3 cellular contexts compared by ENCODE assay signal in genomic region chr7:129210256-129210988, GRCh38.
TF ChIP-seq lines count a peak whose summit lies in the region.

No MANE protein-coding gene starts in this region.

TF ChIP-seq in A549, 52 proteins besides CTCF, POLR2A, EP300 and RAD21:
- TF ChIP-seq ZC3H11A (IDR thresholded peaks at IDR 0.05) (no peak), CEBPB (IDR thresholded peaks at IDR 0.05) (no peak), SMC3 (IDR thresholded peaks at IDR 0.05) (peak; percentile 64), ZSCAN20 (CRISPR knock-in tag; IDR thresholded peaks at IDR 0.05) (no peak), SREBF2 (IDR thresholded peaks at IDR 0.05) (no peak), E2F6 (IDR thresholded peaks at IDR 0.05; ENCODE audit: borderline replicate concordance, low read depth) (no peak)

TF ChIP-seq in GM12891, 5 proteins besides CTCF, POLR2A, EP300 and RAD21:
- TF ChIP-seq TAF1 (IDR thresholded peaks at IDR 0.05; ENCODE audit: low read depth, low read length) (no peak), PAX5 (IDR thresholded peaks at IDR 0.05; ENCODE audit: insufficient read depth, low read length, severe bottlenecking) (no peak), POU2F2 (IDR thresholded peaks at IDR 0.05; ENCODE audit: low read depth, low read length) (no peak), SPI1 (IDR thresholded peaks at IDR 0.05; ENCODE audit: low read depth, low read length) (no peak), POLR2AphosphoS5 (IDR thresholded peaks at IDR 0.05; ENCODE audit: low read depth, low read length) (no peak)

TF ChIP-seq in GM12878, 131 proteins besides CTCF, POLR2A, EP300 and RAD21:
- TF ChIP-seq RB1 (IDR thresholded peaks at IDR 0.05; ENCODE audit: borderline replicate concordance), result 0 out of 2 replicates have a peak, but pooled peaks have one; percentile 58
- 0 out of 2 replicates have a peak, but pooled peaks have one; percentile 35 for TF ChIP-seq TCF12 (IDR thresholded peaks at IDR 0.05; ENCODE audit: low read depth, low read length)
- no peak for TF ChIP-seq CBX3 (IDR thresholded peaks at IDR 0.05; ENCODE audit: borderline replicate concordance, low read depth)
- no peak for TF ChIP-seq CEBPZ (IDR thresholded peaks at IDR 0.05; ENCODE audit: low read depth, low read length)
- TF ChIP-seq IRF4 (IDR thresholded peaks at IDR 0.05; ENCODE audit: low read depth, low read length), result 0 out of 2 replicates have a peak, but pooled peaks have one; percentile 24
- TF ChIP-seq YY1 (IDR thresholded peaks at IDR 0.05; ENCODE audit: low read depth, low read length), result peak; percentile 81
- 0 out of 2 replicates have a peak, but pooled peaks have one; percentile 12 for TF ChIP-seq IKZF1 (conservative IDR thresholded peaks at IDR 0.05)
- no peak for TF ChIP-seq ZBED1 (IDR thresholded peaks at IDR 0.05; ENCODE audit: borderline replicate concordance)
- TF ChIP-seq GABPA (IDR thresholded peaks at IDR 0.05; ENCODE audit: low read depth), result no peak
- TF ChIP-seq BCLAF1 (IDR thresholded peaks at IDR 0.05), result no peak
- TF ChIP-seq MEF2B (IDR thresholded peaks at IDR 0.05; ENCODE audit: partially characterized antibody, poor library complexity, severe bottlenecking), result no peak
- no peak for TF ChIP-seq EED (IDR thresholded peaks at IDR 0.05; ENCODE audit: low read depth)
- TF ChIP-seq SMARCA5 (IDR thresholded peaks at IDR 0.05), result peak; percentile 58; the same call in 1 of the 2 replicates
- TF ChIP-seq SMC3 (IDR thresholded peaks at IDR 0.05; ENCODE audit: borderline replicate concordance, low read length), result peak; percentile 89
